ENCODE assay signal across 1 cellular context in genomic region chr13:107376393-107377085, GRCh38.
TF ChIP-seq lines count a peak whose summit lies in the region.

No MANE protein-coding gene starts in this region.

TF ChIP-seq in GM23338, 12 proteins besides CTCF, POLR2A, EP300 and RAD21 (continued from another document):
- TF ChIP-seq ZNF462 (CRISPR knock-in tag; IDR thresholded peaks at IDR 0.05), result no peak
- TF ChIP-seq POLR2AphosphoS5 (IDR thresholded peaks at IDR 0.05; ENCODE audit: low read depth), result no peak
- no peak for TF ChIP-seq ZNF114 (CRISPR knock-in tag; IDR thresholded peaks at IDR 0.05)
- no peak for TF ChIP-seq NANOG (IDR thresholded peaks at IDR 0.05; ENCODE audit: borderline replicate concordance)
- TF ChIP-seq JUNB (IDR thresholded peaks at IDR 0.05; ENCODE audit: unreplicated experiment), result no peak
- no peak for TF ChIP-seq EZH2phosphoT487 (IDR thresholded peaks at IDR 0.05; ENCODE audit: unreplicated experiment)
- no peak for TF ChIP-seq ETS1 (IDR thresholded peaks at IDR 0.05)
